Comparison of ENCODE assay signal across 8 cellular contexts in the genomic region with DNA sequence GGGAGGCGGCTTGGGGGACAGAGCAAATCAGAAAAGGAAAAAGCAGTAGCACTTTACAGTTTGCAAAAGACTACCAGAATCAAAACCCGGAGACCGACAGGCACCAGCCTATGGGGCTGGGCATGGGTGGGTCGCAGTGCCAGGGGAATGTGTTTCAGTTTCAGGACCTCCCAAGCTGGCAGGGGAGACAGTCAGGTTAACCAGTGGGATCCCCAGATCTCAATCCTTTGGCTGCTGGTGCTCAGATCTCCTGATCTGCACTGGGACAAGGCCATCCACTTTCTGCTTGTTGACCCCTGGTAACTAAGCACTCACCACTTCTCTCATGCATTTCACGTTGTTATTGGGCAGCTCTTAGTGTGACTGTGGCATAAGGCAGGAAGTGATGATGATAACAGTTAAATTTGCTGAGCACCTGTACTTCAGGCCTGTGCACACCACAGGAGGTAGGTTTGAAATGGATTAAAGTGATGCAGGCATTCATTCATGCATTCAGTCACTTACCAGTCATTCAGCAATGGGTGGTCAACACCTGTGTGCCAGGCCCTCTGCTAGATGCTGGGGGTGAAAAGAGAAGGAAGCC. TPM values are rescaled to one million over a fixed set of nuclear protein-coding genes. Genes with fewer than 3 reads are reported as not detected.
DNase-seq lines count a peak whose midpoint lies in the region; ATAC-seq and TF ChIP-seq lines count a peak whose summit lies in the region.

No MANE protein-coding gene starts in this region.

- ATAC-seq in HG03520 (IDR thresholded peaks at IDR 0.05; ENCODE audit: unreplicated experiment) (no peak), HG03469 (IDR thresholded peaks at IDR 0.05; ENCODE audit: unreplicated experiment) (no peak)

- H3K4me3 ChIP-seq in HUES64 (ENCODE audit: low read length) (peak overlapping the region; percentile 71), WERI-Rb-1 (ENCODE audit: low read depth, low read length) (peak overlapping the region; percentile 73), fibroblast of the aortic adventitia (ENCODE audit: low read depth, low read length) (peak overlapping the region; percentile 62), sigmoid colon (peak overlapping the region; percentile 61 to 92 (median 82))

- 59% methylated on average over 5 of the region's 5 CpGs for WGBS in HUES64
- WGBS in sigmoid colon, 2 donors: 2 to 8% methylated on average over 5 of the region's 5 CpGs

- H3K27ac ChIP-seq in HUES64 (ENCODE audit: low read depth, low read length) (no peak overlapping the region), WERI-Rb-1 (peak overlapping the region; percentile 98), sigmoid colon (peak overlapping the region; percentile 90 to 97 (median 93))

- peak; percentile 67 for DNase-seq in DMS 273 (lab: John Stamatoyannopoulos, UW; ENCODE audit: unreplicated experiment)
- no peak for DNase-seq in WERI-Rb-1
- no peak for DNase-seq in fibroblast of the aortic adventitia (ENCODE audit: low read depth)
- DNase-seq in sigmoid colon: no peak
- DNase-seq in activated CD8-positive, alpha-beta memory T cell treated with anti-CD3 and anti-CD28 coated beads for 24 hours: no peak

- H3K9me3 ChIP-seq in HUES64 (ENCODE audit: insufficient read depth, low read depth, low read length) (no peaks in the 10 kb centered on the region), WERI-Rb-1 (ENCODE audit: severe bottlenecking) (no peaks in the 10 kb centered on the region), sigmoid colon (no peaks in the 10 kb centered on the region)

- TF ChIP-seq EP300 in sigmoid colon (IDR thresholded peaks at IDR 0.05): no peak

- H3K4me1 ChIP-seq in HUES64 (ENCODE audit: insufficient read depth, low read length) (peaks cover 26% of the 10 kb centered on the region), sigmoid colon (peaks cover 0 to 59% (median 48%) of the 10 kb centered on the region in 4 donors)

- TF ChIP-seq CTCF in WERI-Rb-1 (IDR thresholded peaks at IDR 0.05; ENCODE audit: low read depth, low read length) (no peak), fibroblast of the aortic adventitia (IDR thresholded peaks at IDR 0.05; ENCODE audit: insufficient read depth, low read length) (no peak), sigmoid colon (IDR thresholded peaks at IDR 0.05) (no peak)

- H3K36me3 ChIP-seq in HUES64 (ENCODE audit: insufficient read depth, low read length) (peaks cover 4% of the 10 kb centered on the region; the same call in 1 of the 2 replicates), WERI-Rb-1 (peaks cover 6% of the 10 kb centered on the region), sigmoid colon (no peaks in the 10 kb centered on the region)

- H3K27me3 ChIP-seq in HUES64 (ENCODE audit: insufficient read depth, low read length) (peaks cover 8% of the 10 kb centered on the region; the same call in 1 of the 2 replicates), WERI-Rb-1 (ENCODE audit: insufficient read depth, low read depth, severe bottlenecking) (no peaks in the 10 kb centered on the region), sigmoid colon (no peaks in the 10 kb centered on the region)

- intact Hi-C loops in sigmoid colon (cut with DNase I): no loop called here

- no peak for TF ChIP-seq POLR2A in sigmoid colon (IDR thresholded peaks at IDR 0.05)

- peak overlapping the region; percentile 90 for H3K9ac ChIP-seq in HUES64 (ENCODE audit: low read depth, low read length)

RNA-seq across cellular contexts. Expression of a gene that starts 42.2 kb away (rescaled TPM):
- polyA plus RNA-seq in HUES64 (2013, experiment 1 of 2): 20.6 TPM
- 29.7 TPM for polyA plus RNA-seq in HUES64 (2013, experiment 2 of 2)
- total RNA-seq in fibroblast of the aortic adventitia (ENCODE audit: low replicate concordance): 25.5 and 40.6 TPM in 2 replicates
- 10 to 100 TPM; 32.3 to 97.2 (median 41.0) TPM for total RNA-seq in sigmoid colon
- 1 to 10 TPM; 3.7 to 9.2 (median 9.0) TPM for polyA plus RNA-seq in sigmoid colon
